ENCODE assay signal across 8 cellular contexts in the genomic region with DNA sequence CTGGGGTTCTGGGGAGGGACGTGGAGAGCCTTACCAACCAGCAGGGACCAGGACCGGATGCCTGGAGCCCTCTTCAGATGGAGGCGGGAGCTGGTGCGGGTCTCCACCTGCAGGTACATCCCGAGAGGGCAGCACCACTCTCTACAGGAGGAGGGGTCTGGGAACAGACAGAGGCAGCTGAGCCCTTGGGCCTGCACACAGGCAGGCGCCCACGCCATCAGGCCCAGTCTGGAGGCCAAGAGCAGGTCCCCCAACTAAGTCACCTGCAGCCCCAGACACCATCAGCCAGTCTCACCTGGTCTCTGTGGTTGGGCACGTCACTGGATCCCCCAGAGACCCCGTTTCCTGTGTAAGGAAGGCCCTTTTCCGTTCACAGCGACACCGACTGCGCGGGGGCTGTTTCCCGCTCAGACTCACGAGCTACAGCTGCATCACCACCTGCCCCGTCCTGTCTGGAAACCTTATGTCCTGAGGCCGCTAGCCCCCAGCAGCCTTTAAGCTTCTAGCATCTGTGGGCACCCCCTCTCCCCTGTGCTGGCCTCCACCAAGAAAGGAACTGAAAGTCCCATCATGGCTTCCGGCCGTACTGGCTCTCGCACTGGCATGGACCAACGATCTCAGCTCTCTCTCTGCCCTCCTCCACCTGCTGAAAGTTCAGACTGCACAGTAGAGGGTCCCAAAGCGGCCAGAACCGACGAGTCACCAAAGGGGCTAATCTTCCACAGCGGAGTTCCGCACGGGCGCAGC. TPM values are rescaled to one million over a fixed set of nuclear protein-coding genes. Genes with fewer than 3 reads are reported as not detected.
DNase-seq lines count a peak whose midpoint lies in the region; ATAC-seq, FAIRE-seq and TF ChIP-seq lines count a peak whose summit lies in the region.

No MANE protein-coding gene starts in this region.

- H3K36me3 Mint-ChIP-seq in activated T-cell treated with anti-CD3 and anti-CD28 coated beads, Interleukin-2, amount 50 U/mL, for 72 hours (ENCODE audit: insufficient read depth in 2 of 2), result peaks cover 12 to 22% of the 10 kb centered on the region in 2 donors

- intact Hi-C loops in heart left ventricle (cut with DNase I), result loop anchor here in 1 of 10 donors (2.0 kb wide), 1 partner anchor 31 kb away; a partner anchor contains a TSS

- ATAC-seq in activated T-cell treated with anti-CD3 and anti-CD28 coated beads, Interleukin-2, amount 50 U/mL, for 72 hours (replicated peaks in 1 of 2), result peak; percentile 49 to 51
- ATAC-seq in heart left ventricle, result peak in 3 of 4 donors; percentile 3 to 62 (median 15)

- peaks cover 0 to 3% of the 10 kb centered on the region in 2 donors for H3K9me3 Mint-ChIP-seq in activated T-cell treated with anti-CD3 and anti-CD28 coated beads, Interleukin-2, amount 50 U/mL, for 72 hours

- H3K36me3 ChIP-seq in heart left ventricle, result peaks cover 0 to 33% (median 3%) of the 10 kb centered on the region in 9 donors

- H3K4me3 Mint-ChIP-seq in activated T-cell treated with anti-CD3 and anti-CD28 coated beads, Interleukin-2, amount 50 U/mL, for 72 hours, result peak overlapping the region; percentile 97 to 98

- H3K4me1 ChIP-seq in heart left ventricle, result peaks cover 0 to 50% (median 27%) of the 10 kb centered on the region in 12 donors

- no peaks in the 10 kb centered on the region for H3K27me3 ChIP-seq in heart left ventricle

- H3K27me3 Mint-ChIP-seq in activated T-cell treated with anti-CD3 and anti-CD28 coated beads, Interleukin-2, amount 50 U/mL, for 72 hours (ENCODE audit: low read depth), result no peaks in the 10 kb centered on the region

- peak; percentile 2; the same call in 1 of the 2 replicates for TF ChIP-seq POLR2A in H54 (IDR thresholded peaks at IDR 0.05; ENCODE audit: low read depth, low read length)
- no peak for TF ChIP-seq POLR2A in heart left ventricle (IDR thresholded peaks at IDR 0.05)

- no peak for TF ChIP-seq CTCF in GM10248 (IDR thresholded peaks at IDR 0.05; ENCODE audit: control extremely low read depth, extremely low read depth, low read depth, missing control alignments)
- TF ChIP-seq CTCF in heart left ventricle (IDR thresholded peaks at IDR 0.05), result no peak

- H3K27ac ChIP-seq in heart left ventricle, result peak overlapping the region; percentile 54 to 97 (median 94)

- peak overlapping the region; percentile 94 for H3K27ac Mint-ChIP-seq in activated T-cell treated with anti-CD3 and anti-CD28 coated beads, Interleukin-2, amount 50 U/mL, for 72 hours

- CTCF ChIA-PET in GM10248 (lab: Yijun Ruan, JAX), result interaction anchor here (0.8 to 1.6 kb wide), 3 partner anchors 102 to 151 kb away, joined by 4 to 5 read pairs (median 4); no protein-coding TSS in a partner anchor

- FAIRE-seq in H54 (lab: Jason Lieb, UNC), result no peak

- H3K9me3 ChIP-seq in heart left ventricle, result no peaks in the 10 kb centered on the region

- WGBS in heart left ventricle, 4 donors, result 59 to 74% (median 66%) methylated on average over 26 to 29 of the region's 29 CpGs

- POLR2A ChIA-PET in GM10248 (lab: Yijun Ruan, JAX), result interaction anchor here (0.6 to 1.1 kb wide), 3 partner anchors 8 to 399 kb away, joined by 3 to 5 read pairs (median 3); a partner anchor contains a TSS

- H3K4me1 Mint-ChIP-seq in activated T-cell treated with anti-CD3 and anti-CD28 coated beads, Interleukin-2, amount 50 U/mL, for 72 hours (ENCODE audit: low read depth), result peaks cover 43% of the 10 kb centered on the region

- peak; percentile 79 for DNase-seq in GM10248 (ENCODE audit: extremely low spot score)
- DNase-seq in H54 (ENCODE audit: insufficient read length, low spot score), result no peak
- peak; percentile 82 for DNase-seq in NCI-H1436 treated with DMSO at 0.1 percent for 48 hours (lab: John Stamatoyannopoulos, UW)
- DNase-seq in activated T-cell treated with anti-CD3 and anti-CD28 coated beads, Interleukin-2, amount 50 U/mL, for 72 hours, result peak; percentile 61 to 65
- peak in 3 of 5 donors; percentile 50 to 71 (median 57) for DNase-seq in heart left ventricle
- peak; percentile 82 for DNase-seq in stimulated activated CD4-positive, alpha-beta T cell treated with anti-CD3 and anti-CD28 coated beads, Interleukin-15, amount 100 ng/mL, for 24 hours
- no peak for DNase-seq in HuH-7 (ENCODE audit: low spot score)
- no peak for DNase-seq in COR-L47 (lab: John Stamatoyannopoulos, UW)

- H3K4me3 ChIP-seq in heart left ventricle, result peak overlapping the region; percentile 8 to 100 (median 95)

RNA-seq across cellular contexts. Expression of a gene that starts 1.2 kb away (rescaled TPM):
- 100 to 1,000 TPM; 256 to 300 TPM for total RNA-seq in activated T-cell treated with anti-CD3 and anti-CD28 coated beads, Interleukin-2, amount 50 U/mL, for 72 hours
- 10 to 100 TPM; 20.1 to 82.1 (median 25.4) TPM for total RNA-seq in heart left ventricle
- 10 to 100 TPM; 17.3 to 41.1 TPM for polyA plus RNA-seq in heart left ventricle

RNA-seq across cellular contexts. Expression of a gene that starts 9.2 kb away (rescaled TPM):
- 100 to 1,000 TPM in 1 of 2 donors, 10 to 100 TPM in 1; 90.4 to 120 TPM for total RNA-seq in activated T-cell treated with anti-CD3 and anti-CD28 coated beads, Interleukin-2, amount 50 U/mL, for 72 hours
- total RNA-seq in heart left ventricle, result 10 to 100 TPM; 48.6 to 77.4 (median 59.5) TPM
- polyA plus RNA-seq in heart left ventricle, result 100 to 1,000 TPM in 1 of 2 donors, 10 to 100 TPM in 1; 76.2 to 111 TPM

RNA-seq across cellular contexts. Expression of a gene that starts 30.9 kb away (rescaled TPM):
- total RNA-seq in activated T-cell treated with anti-CD3 and anti-CD28 coated beads, Interleukin-2, amount 50 U/mL, for 72 hours, result 10 to 100 TPM; 17.2 to 17.7 TPM
- 10 to 100 TPM; 23.3 to 38.5 (median 31.4) TPM for total RNA-seq in heart left ventricle
- 10 to 100 TPM; 22.6 to 25.5 TPM for polyA plus RNA-seq in heart left ventricle

RNA-seq across cellular contexts. Expression of a gene that starts 31.2 kb away (rescaled TPM):
- total RNA-seq in activated T-cell treated with anti-CD3 and anti-CD28 coated beads, Interleukin-2, amount 50 U/mL, for 72 hours, result 10 to 100 TPM; 26.4 to 26.7 TPM
- total RNA-seq in heart left ventricle, result 10 to 100 TPM in 8 of 9 donors, 1 to 10 TPM in 1; 9.9 to 20.2 (median 15.1) TPM
- 10 to 100 TPM; 11.5 to 24.1 TPM for polyA plus RNA-seq in heart left ventricle

Comparison
In these comparisons a context has a peak if more than half of its experiments do, and no peak if none do; other contexts are left out.
1. DNase-seq: peak in GM10248 (single experiment), NCI-H1436 treated with DMSO at 0.1 percent for 48 hours (single experiment), activated T-cell treated with anti-CD3 and anti-CD28 coated beads, Interleukin-2, amount 50 U/mL, for 72 hours (2 of 2), heart left ventricle (3 of 5) and stimulated activated CD4-positive, alpha-beta T cell treated with anti-CD3 and anti-CD28 coated beads, Interleukin-15, amount 100 ng/mL, for 24 hours (single experiment); none in H54 (single experiment), HuH-7 (single experiment) and COR-L47 (single experiment).